Comparison of ENCODE assay signal across 16 cellular contexts in genomic region chr19:45218887-45219780, GRCh38.
A peak's percentile ranks its signal among the peaks of the same experiment; 100 is the strongest.
DNase-seq lines count a peak whose midpoint lies in the region; FAIRE-seq and TF ChIP-seq lines count a peak whose summit lies in the region.
"Had no signal": no experiment of that assay in that cellular context is flagged by ENCODE, and none has a peak within 500 bp of the region (broad histone marks: within the 10 kb centered on the region; RNA-seq: fewer than 3 reads in every experiment).

No MANE protein-coding gene starts in this region.

- peaks cover 27% of the 10 kb centered on the region for H3K4me1 Mint-ChIP-seq in nephron

- peak; percentile 38 for FAIRE-seq in GM18507 (lab: Jason Lieb, UNC)
- FAIRE-seq: TTC549 had no signal

- H3K9me3 Mint-ChIP-seq in nephron = no peaks in the 10 kb centered on the region
- H3K9me3 Mint-ChIP-seq: activated naive CD8-positive, alpha-beta T cell treated with anti-CD3 and anti-CD28 coated beads for 36 hours had no signal

- DNase-seq in GM18507 (ENCODE audit: extremely low spot score, insufficient read length, low read depth) = no peak
- DNase-seq in NOMO-1 treated with dmso at 0.1 percent for 144 hours (lab: John Stamatoyannopoulos, UW; ENCODE audit: unreplicated experiment) = peak; percentile 17
- no peak for DNase-seq in NCI-H345 (lab: John Stamatoyannopoulos, UW)
- no peak for DNase-seq in NK-92 (lab: John Stamatoyannopoulos, UW; ENCODE audit: unreplicated experiment)
- DNase-seq: activated naive CD8-positive, alpha-beta T cell treated with anti-CD3 and anti-CD28 coated beads for 36 hours; COR-L47; effector CD8-positive, alpha-beta T cell; EL; esophagus squamous epithelium; kidney glomerular epithelial cell; NCI-H1436; NCI-H526; occipital lobe; OCI-M1 had no signal

- peak overlapping the region; percentile 55 to 78 (median 64) for H3K27ac Mint-ChIP-seq in nephron
- H3K27ac Mint-ChIP-seq: activated naive CD8-positive, alpha-beta T cell treated with anti-CD3 and anti-CD28 coated beads for 36 hours had no signal

- peak overlapping the region in 1 of 3 experiments; percentile 42 for H3K4me3 Mint-ChIP-seq in nephron
- H3K4me3 Mint-ChIP-seq: activated naive CD8-positive, alpha-beta T cell treated with anti-CD3 and anti-CD28 coated beads for 36 hours had no signal

- peaks cover 77% of the 10 kb centered on the region for H3K27me3 Mint-ChIP-seq in nephron (ENCODE audit: low read depth)

- no peaks in the 10 kb centered on the region for H3K36me3 Mint-ChIP-seq in nephron (ENCODE audit: low read depth)
- H3K36me3 Mint-ChIP-seq: activated naive CD8-positive, alpha-beta T cell treated with anti-CD3 and anti-CD28 coated beads for 36 hours had no signal

- TF ChIP-seq CTCF in nephron (IDR thresholded peaks at IDR 0.05; ENCODE audit: unreplicated experiment in 3 of 3) = no peak
